ENCODE assay signal across 9 cellular contexts in genomic region chr1:245051349-245052221, GRCh38.
DNase-seq lines count a peak whose midpoint lies in the region; ATAC-seq and TF ChIP-seq lines count a peak whose summit lies in the region.
"Had no signal": no experiment of that assay in that cellular context is flagged by ENCODE, and none has a peak within 500 bp of the region (broad histone marks: within the 10 kb centered on the region; RNA-seq: fewer than 3 reads in every experiment).

No MANE protein-coding gene starts in this region.

- no peak for ATAC-seq in HG03097 (IDR thresholded peaks at IDR 0.05; ENCODE audit: low FRiP score, unreplicated experiment)

- no peaks in the 10 kb centered on the region for H3K9me3 Mint-ChIP-seq in activated CD4-positive, alpha-beta memory T cell treated with anti-CD3 and anti-CD28 coated beads for 36 hours

- H3K4me3 ChIP-seq in right atrium auricular region: peak overlapping the region in 1 of 2 donors; percentile 23

- H3K36me3 Mint-ChIP-seq in activated CD4-positive, alpha-beta memory T cell treated with anti-CD3 and anti-CD28 coated beads for 36 hours: no peaks in the 10 kb centered on the region

- H3K4me1 Mint-ChIP-seq in activated CD4-positive, alpha-beta memory T cell treated with anti-CD3 and anti-CD28 coated beads for 36 hours (ENCODE audit: low read depth): peaks cover 12% of the 10 kb centered on the region

- POLR2A ChIA-PET in activated CD4-positive, alpha-beta memory T cell treated with anti-CD3 and anti-CD28 coated beads for 36 hours (lab: Charles Lee): interaction anchor here (0.7 to 1.0 kb wide), 2 partner anchors 82 to 187 kb away, joined by 3 to 4 read pairs; partner anchors contain the start of gene HNRNPU

- peaks cover 11% of the 10 kb centered on the region for H3K27me3 Mint-ChIP-seq in activated CD4-positive, alpha-beta memory T cell treated with anti-CD3 and anti-CD28 coated beads for 36 hours

- no peak for TF ChIP-seq CTCF in right atrium auricular region (IDR thresholded peaks at IDR 0.05)

- CTCF ChIA-PET in activated CD4-positive, alpha-beta memory T cell treated with anti-CD3 and anti-CD28 coated beads for 36 hours (lab: Charles Lee): interaction anchor here (0.5 to 3.7 kb wide), 5 partner anchors 9 to 354 kb away, joined by 3 to 17 read pairs (median 3); no protein-coding TSS in a partner anchor

- no peaks in the 10 kb centered on the region for H3K27me3 ChIP-seq in right atrium auricular region

- H3K27ac ChIP-seq in right atrium auricular region: peak overlapping the region in 1 of 2 donors; percentile 53
- H3K27ac ChIP-seq: 22Rv1 had no signal

- peak overlapping the region; percentile 6 for H3K4me3 Mint-ChIP-seq in activated CD4-positive, alpha-beta memory T cell treated with anti-CD3 and anti-CD28 coated beads for 36 hours

- H3K36me3 ChIP-seq in right atrium auricular region: no peaks in the 10 kb centered on the region

- intact Hi-C loops in activated CD4-positive, alpha-beta memory T cell treated with anti-CD3 and anti-CD28 coated beads for 36 hours (cut with micrococcal nuclease): no loop called here

- H3K27ac Mint-ChIP-seq in activated CD4-positive, alpha-beta memory T cell treated with anti-CD3 and anti-CD28 coated beads for 36 hours: no peak overlapping the region

- no peaks in the 10 kb centered on the region for H3K9me3 ChIP-seq in right atrium auricular region

- in situ Hi-C loops in G401 (cut with HindIII; ENCODE audit: low sequenced_read_pairs): no loop called here

- H3K4me1 ChIP-seq in right atrium auricular region: peaks cover 0 to 14% of the 10 kb centered on the region in 2 donors

- DNase-seq in NCI-H510A treated with DMSO at 0.1 percent for 48 hours (lab: John Stamatoyannopoulos, UW) (peak; percentile 11), NCI-H510A (lab: John Stamatoyannopoulos, UW) (no peak), right atrium auricular region (ENCODE audit: low spot score) (peak; percentile 74), G401 (ENCODE audit: low spot score) (no peak)
- peak; percentile 59 for DNase-seq in activated CD4-positive, alpha-beta memory T cell treated with anti-CD3 and anti-CD28 coated beads for 36 hours
- peak in 2 of 3 donors; percentile 8 to 20 for DNase-seq in stimulated activated CD4-positive, alpha-beta T cell treated with anti-CD3 and anti-CD28 coated beads, TNF-alpha, amount 100 ng/mL, for 48 hours (ENCODE audit: low read depth in 3 of 3)
- no peak for DNase-seq in stimulated activated naive CD4-positive, alpha-beta T cell (lab: John Stamatoyannopoulos, UW)

Comparison
In these comparisons a context has a peak if more than half of its experiments do, and no peak if none do; other contexts are left out.
1. DNase-seq: peak in NCI-H510A treated with DMSO at 0.1 percent for 48 hours (single experiment), activated CD4-positive, alpha-beta memory T cell treated with anti-CD3 and anti-CD28 coated beads for 36 hours (single experiment), right atrium auricular region (single experiment) and stimulated activated CD4-positive, alpha-beta T cell treated with anti-CD3 and anti-CD28 coated beads, TNF-alpha, amount 100 ng/mL, for 48 hours (2 of 3); none in NCI-H510A (single experiment), G401 (single experiment) and stimulated activated naive CD4-positive, alpha-beta T cell (0 of 6).